In genomic region chr2:226796012-226796839, GRCh38 we compare ENCODE assay signal across 10 cellular contexts. TPM values are rescaled to one million over a fixed set of nuclear protein-coding genes. Genes with fewer than 3 reads are reported as not detected.
A peak's percentile ranks its signal among the peaks of the same experiment; 100 is the strongest.
DNase-seq lines count a peak whose midpoint lies in the region; ATAC-seq lines count a peak whose summit lies in the region.
"Had no signal": no experiment of that assay in that cellular context is flagged by ENCODE, and none has a peak within 500 bp of the region (broad histone marks: within the 10 kb centered on the region; RNA-seq: fewer than 3 reads in every experiment).

No MANE protein-coding gene starts in this region.

- no peak for ATAC-seq in activated naive CD8-positive, alpha-beta T cell treated with anti-CD3 and anti-CD28 coated beads, Interleukin-2, amount 10 ng/mL, durations not matched to agents 7 days and 5 days (ENCODE audit: low read depth)
- no peak for ATAC-seq in activated naive CD8-positive, alpha-beta T cell treated with anti-CD3 and anti-CD28 coated beads, Interleukin-2, amount 50 U/mL, for 24 hours
- no peak for ATAC-seq in stimulated activated effector memory CD8-positive, alpha-beta T cell treated with anti-CD3 and anti-CD28 coated beads, Interleukin-12 subunit alpha, Interleukin-12 subunit beta, amount 100 ng/mL, for 72 hours
- no peak for ATAC-seq in HG03097 (IDR thresholded peaks at IDR 0.05; ENCODE audit: low FRiP score, unreplicated experiment)

- H3K4me3 ChIP-seq in duodenal mucosa (ENCODE audit: low read depth in 1 of 2, low read length in 2 of 2) (peak overlapping the region; percentile 77 to 84), muscle layer of duodenum (ENCODE audit: low read depth in 1 of 2, low read length in 2 of 2) (peak overlapping the region; percentile 63 to 91)

- DNase-seq in activated naive CD8-positive, alpha-beta T cell treated with anti-CD3 and anti-CD28 coated beads, Interleukin-2, amount 10 ng/mL, durations not matched to agents 7 days and 5 days = no peak
- no peak for DNase-seq in activated naive CD8-positive, alpha-beta T cell treated with anti-CD3 and anti-CD28 coated beads, Interleukin-2, amount 50 U/mL, for 24 hours
- DNase-seq in NK-92 treated with Interleukin-12 subunit alpha and Interleukin-12 subunit beta, amount 100 ng/mL, for 24 hours (lab: John Stamatoyannopoulos, UW) = no peak
- DNase-seq in stimulated activated effector memory CD8-positive, alpha-beta T cell treated with anti-CD3 and anti-CD28 coated beads, Interleukin-12 subunit alpha, Interleukin-12 subunit beta, amount 100 ng/mL, for 72 hours (ENCODE audit: low spot score in 2 of 2) = no peak
- DNase-seq in NCI-H524 (lab: John Stamatoyannopoulos, UW) = no peak
- DNase-seq: activated effector memory CD4-positive, alpha-beta T cell treated with Interleukin-2 at 50 U/mL for 16 hours had no signal

- peaks cover 5% of the 10 kb centered on the region for H3K36me3 Mint-ChIP-seq in activated naive CD8-positive, alpha-beta T cell treated with anti-CD3 and anti-CD28 coated beads, Interleukin-2, amount 10 ng/mL, durations not matched to agents 7 days and 5 days
- no peaks in the 10 kb centered on the region for H3K36me3 Mint-ChIP-seq in activated naive CD8-positive, alpha-beta T cell treated with anti-CD3 and anti-CD28 coated beads, Interleukin-2, amount 50 U/mL, for 24 hours (ENCODE audit: low read depth)
- peaks cover 3% of the 10 kb centered on the region for H3K36me3 Mint-ChIP-seq in stimulated activated effector memory CD8-positive, alpha-beta T cell treated with anti-CD3 and anti-CD28 coated beads, Interleukin-12 subunit alpha, Interleukin-12 subunit beta, amount 100 ng/mL, for 72 hours
- H3K36me3 Mint-ChIP-seq: IgD-negative memory B cell had no signal

- H3K36me3 ChIP-seq in duodenal mucosa (ENCODE audit: control insufficient read depth in 1 of 2, insufficient read depth in 2 of 2, low read length in 2 of 2) = no peaks in the 10 kb centered on the region
- no peaks in the 10 kb centered on the region for H3K36me3 ChIP-seq in muscle layer of duodenum (ENCODE audit: control insufficient read depth in 1 of 2, insufficient read depth in 2 of 2, low read length in 2 of 2)

- peak overlapping the region; percentile 66 for H3K27ac ChIP-seq in duodenal mucosa (ENCODE audit: low read depth, low read length)
- H3K27ac ChIP-seq in muscle layer of duodenum (ENCODE audit: low read length) = peak overlapping the region; percentile 23

- H3K9me3 Mint-ChIP-seq in activated naive CD8-positive, alpha-beta T cell treated with anti-CD3 and anti-CD28 coated beads, Interleukin-2, amount 10 ng/mL, durations not matched to agents 7 days and 5 days = no peaks in the 10 kb centered on the region
- H3K9me3 Mint-ChIP-seq in activated naive CD8-positive, alpha-beta T cell treated with anti-CD3 and anti-CD28 coated beads, Interleukin-2, amount 50 U/mL, for 24 hours = no peaks in the 10 kb centered on the region
- H3K9me3 Mint-ChIP-seq in stimulated activated effector memory CD8-positive, alpha-beta T cell treated with anti-CD3 and anti-CD28 coated beads, Interleukin-12 subunit alpha, Interleukin-12 subunit beta, amount 100 ng/mL, for 72 hours = no peaks in the 10 kb centered on the region
- H3K9me3 Mint-ChIP-seq: IgD-negative memory B cell had no signal

- no peaks in the 10 kb centered on the region for H3K27me3 ChIP-seq in duodenal mucosa (ENCODE audit: control insufficient read depth in 1 of 2, insufficient read depth in 2 of 2, low read length in 2 of 2)
- no peaks in the 10 kb centered on the region for H3K27me3 ChIP-seq in muscle layer of duodenum (ENCODE audit: low read depth, low read length)

- H3K4me3 Mint-ChIP-seq in activated naive CD8-positive, alpha-beta T cell treated with anti-CD3 and anti-CD28 coated beads, Interleukin-2, amount 10 ng/mL, durations not matched to agents 7 days and 5 days = peak overlapping the region; percentile 30
- no peak overlapping the region for H3K4me3 Mint-ChIP-seq in activated naive CD8-positive, alpha-beta T cell treated with anti-CD3 and anti-CD28 coated beads, Interleukin-2, amount 50 U/mL, for 24 hours
- H3K4me3 Mint-ChIP-seq in stimulated activated effector memory CD8-positive, alpha-beta T cell treated with anti-CD3 and anti-CD28 coated beads, Interleukin-12 subunit alpha, Interleukin-12 subunit beta, amount 100 ng/mL, for 72 hours = no peak overlapping the region

- H3K9me3 ChIP-seq in duodenal mucosa (ENCODE audit: control insufficient read depth in 1 of 2, low read length in 2 of 2) (no peaks in the 10 kb centered on the region), muscle layer of duodenum (ENCODE audit: control insufficient read depth in 1 of 2, low read length in 2 of 2) (no peaks in the 10 kb centered on the region)

- POLR2A ChIA-PET in activated naive CD8-positive, alpha-beta T cell treated with anti-CD3 and anti-CD28 coated beads, Interleukin-2, amount 10 ng/mL, durations not matched to agents 7 days and 5 days (lab: Charles Lee) = interaction anchor here (0.9 to 1.7 kb wide), 2 partner anchors 39 to 40 kb away, joined by 3 to 8 read pairs; partner anchors contain the start of gene RHBDD1

- H3K9ac ChIP-seq in duodenal mucosa (ENCODE audit: low read depth in 1 of 2, low read length in 2 of 2) = peak overlapping the region; percentile 32 to 61

- peak overlapping the region; percentile 9 for H3K27ac Mint-ChIP-seq in activated naive CD8-positive, alpha-beta T cell treated with anti-CD3 and anti-CD28 coated beads, Interleukin-2, amount 10 ng/mL, durations not matched to agents 7 days and 5 days
- no peak overlapping the region for H3K27ac Mint-ChIP-seq in activated naive CD8-positive, alpha-beta T cell treated with anti-CD3 and anti-CD28 coated beads, Interleukin-2, amount 50 U/mL, for 24 hours
- H3K27ac Mint-ChIP-seq in stimulated activated effector memory CD8-positive, alpha-beta T cell treated with anti-CD3 and anti-CD28 coated beads, Interleukin-12 subunit alpha, Interleukin-12 subunit beta, amount 100 ng/mL, for 72 hours = no peak overlapping the region

- H3K4me1 ChIP-seq in duodenal mucosa (ENCODE audit: control insufficient read depth in 1 of 2, insufficient read depth in 2 of 2, low read length in 2 of 2) = peaks cover 37 to 60% of the 10 kb centered on the region in 2 donors
- H3K4me1 ChIP-seq in muscle layer of duodenum (ENCODE audit: control insufficient read depth in 1 of 2, insufficient read depth in 2 of 2, low read length in 2 of 2) = peaks cover 0 to 25% of the 10 kb centered on the region in 2 donors

- no peaks in the 10 kb centered on the region for H3K27me3 Mint-ChIP-seq in activated naive CD8-positive, alpha-beta T cell treated with anti-CD3 and anti-CD28 coated beads, Interleukin-2, amount 10 ng/mL, durations not matched to agents 7 days and 5 days
- H3K27me3 Mint-ChIP-seq in activated naive CD8-positive, alpha-beta T cell treated with anti-CD3 and anti-CD28 coated beads, Interleukin-2, amount 50 U/mL, for 24 hours = no peaks in the 10 kb centered on the region
- H3K27me3 Mint-ChIP-seq: IgD-negative memory B cell had no signal

- peaks cover 38% of the 10 kb centered on the region for H3K4me1 Mint-ChIP-seq in activated naive CD8-positive, alpha-beta T cell treated with anti-CD3 and anti-CD28 coated beads, Interleukin-2, amount 10 ng/mL, durations not matched to agents 7 days and 5 days
- peaks cover 48% of the 10 kb centered on the region for H3K4me1 Mint-ChIP-seq in activated naive CD8-positive, alpha-beta T cell treated with anti-CD3 and anti-CD28 coated beads, Interleukin-2, amount 50 U/mL, for 24 hours
- H3K4me1 Mint-ChIP-seq in stimulated activated effector memory CD8-positive, alpha-beta T cell treated with anti-CD3 and anti-CD28 coated beads, Interleukin-12 subunit alpha, Interleukin-12 subunit beta, amount 100 ng/mL, for 72 hours = peaks cover 35% of the 10 kb centered on the region

RNA-seq across cellular contexts. Expression of gene IRS1, which starts 3.4 kb away (rescaled TPM):
- 1 to 10 TPM; 6.5 to 8.0 TPM for total RNA-seq in activated naive CD8-positive, alpha-beta T cell treated with anti-CD3 and anti-CD28 coated beads, Interleukin-2, amount 10 ng/mL, durations not matched to agents 7 days and 5 days

RNA-seq across cellular contexts. Expression of gene RHBDD1, which starts 39.6 kb away (rescaled TPM):
- total RNA-seq in activated naive CD8-positive, alpha-beta T cell treated with anti-CD3 and anti-CD28 coated beads, Interleukin-2, amount 10 ng/mL, durations not matched to agents 7 days and 5 days = 10 to 100 TPM; 33.1 to 44.9 TPM
